In the genomic region with DNA sequence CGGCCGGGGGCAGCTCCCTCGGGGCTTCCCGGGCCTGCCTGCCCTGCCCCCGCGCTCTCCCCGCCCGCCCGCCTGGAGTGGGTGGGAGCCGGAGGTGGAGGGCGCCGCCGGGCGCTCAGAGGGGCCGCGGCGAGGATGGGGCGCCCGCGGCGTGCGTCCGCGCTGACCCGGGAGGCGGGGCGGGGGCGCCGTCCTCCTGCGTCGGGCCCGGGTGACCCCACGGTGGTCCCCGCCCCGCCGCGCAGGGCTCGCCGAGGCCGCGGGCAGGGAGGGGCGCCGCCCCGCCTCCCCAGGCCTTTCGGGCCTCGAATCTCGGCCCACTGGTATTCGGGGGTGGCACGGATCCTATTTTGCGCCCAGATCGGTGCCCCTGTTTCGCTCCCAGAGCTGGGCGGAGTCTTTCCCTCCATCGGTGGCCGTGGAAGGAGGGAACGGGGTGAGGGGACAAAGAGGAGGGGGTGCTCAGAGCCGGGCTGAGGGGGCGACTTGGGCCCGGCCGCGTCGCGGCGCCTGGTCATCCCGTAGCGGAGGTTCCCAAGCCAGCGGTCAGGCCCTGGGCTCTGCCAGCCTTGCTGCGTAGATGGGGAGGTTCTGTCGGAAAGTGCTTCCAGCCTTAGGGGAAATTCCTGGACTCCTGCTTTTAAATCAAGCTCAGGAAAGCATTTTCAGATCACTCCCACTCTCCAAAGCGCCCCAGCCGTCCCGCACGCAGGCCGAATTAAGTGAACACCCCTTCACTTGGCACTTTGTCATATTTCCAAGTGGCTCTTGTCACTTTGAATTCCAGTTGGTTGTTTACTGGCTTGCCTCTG, we compare ENCODE assay signal across 8 cellular contexts. TPM values are rescaled to one million over a fixed set of nuclear protein-coding genes. Genes with fewer than 3 reads are reported as not detected.
A peak's percentile ranks its signal among the peaks of the same experiment; 100 is the strongest.
DNase-seq lines count a peak whose midpoint lies in the region; ATAC-seq and TF ChIP-seq lines count a peak whose summit lies in the region.

No MANE protein-coding gene starts in this region.

- H3K9me3 ChIP-seq in WERI-Rb-1 (ENCODE audit: severe bottlenecking) (no peaks in the 10 kb centered on the region), fibroblast of lung (ENCODE audit: control insufficient read depth, insufficient read depth, low read depth, low read length) (no peaks in the 10 kb centered on the region)

- H3K79me2 ChIP-seq in fibroblast of lung (ENCODE audit: control insufficient read depth, insufficient read depth, low read length), result no peaks in the 10 kb centered on the region

- H3K27me3 ChIP-seq in WERI-Rb-1 (ENCODE audit: insufficient read depth, low read depth, severe bottlenecking) (no peaks in the 10 kb centered on the region), fibroblast of lung (ENCODE audit: control insufficient read depth, insufficient read depth, low read length) (no peaks in the 10 kb centered on the region)

- peak overlapping the region; percentile 74 for H3K9ac ChIP-seq in fibroblast of lung (ENCODE audit: insufficient read depth, low read length)

- H3K36me3 ChIP-seq in WERI-Rb-1 (no peaks in the 10 kb centered on the region), fibroblast of lung (ENCODE audit: control insufficient read depth, insufficient read depth, low read length) (no peaks in the 10 kb centered on the region)

- H3K4me1 Mint-ChIP-seq in type B pancreatic cell (ENCODE audit: unreplicated experiment), result peaks cover 44% of the 10 kb centered on the region

- peak overlapping the region; percentile 87 for H3K4me3 Mint-ChIP-seq in type B pancreatic cell

- H3K36me3 Mint-ChIP-seq in type B pancreatic cell, result no peaks in the 10 kb centered on the region

- H3K27ac Mint-ChIP-seq in type B pancreatic cell, result peak overlapping the region; percentile 95

- H3K9me3 Mint-ChIP-seq in type B pancreatic cell, result no peaks in the 10 kb centered on the region

- no peaks in the 10 kb centered on the region for H4K20me1 ChIP-seq in fibroblast of lung (ENCODE audit: control insufficient read depth, extremely low read depth, insufficient read depth, low read length)

- H3K27me3 Mint-ChIP-seq in type B pancreatic cell, result no peaks in the 10 kb centered on the region

- H2AFZ ChIP-seq in fibroblast of lung (ENCODE audit: low read length), result peak overlapping the region; percentile 79

- DNase-seq in ELR (ENCODE audit: low read depth) (peak; percentile 47), HK-2 (ENCODE audit: unreplicated experiment) (peak; percentile 48), WERI-Rb-1 (peak; percentile 55), fibroblast of lung (ENCODE audit: low read depth in 2 of 2) (peak; percentile 39 to 56), myocyte (ENCODE audit: low read depth) (peak; percentile 67), type B pancreatic cell (ENCODE audit: extremely low spot score, unreplicated experiment) (peak; percentile 70), SKM-1 treated with dmso at 0.1 percent for 144 hours (lab: John Stamatoyannopoulos, UW; ENCODE audit: unreplicated experiment) (no peak)

- H3K4me3 ChIP-seq in WERI-Rb-1 (ENCODE audit: low read depth, low read length) (peak overlapping the region; percentile 75), fibroblast of lung (replicated peaks in 1 of 4; ENCODE audit: control extremely low read depth in 1 of 4, insufficient read depth in 1 of 4, low read depth in 3 of 4, low read length in 4 of 4) (peak overlapping the region; percentile 54 to 74 (median 60))

- TF ChIP-seq CTCF in WERI-Rb-1 (IDR thresholded peaks at IDR 0.05; ENCODE audit: low read depth, low read length) (no peak), fibroblast of lung (conservative IDR thresholded peaks at IDR 0.05 in 1 of 2, IDR thresholded peaks at IDR 0.05 in 1 of 2; ENCODE audit: low read depth in 1 of 2, low read length in 2 of 2) (no peak), type B pancreatic cell (conservative IDR thresholded peaks at IDR 0.05) (no peak)

- ATAC-seq in GM21381 (IDR thresholded peaks at IDR 0.05; ENCODE audit: unreplicated experiment), result peak; percentile 52

- peak overlapping the region; percentile 84 for H3K4me2 ChIP-seq in fibroblast of lung (ENCODE audit: extremely low read depth, insufficient read depth, low read length)

- H3K4me1 ChIP-seq in fibroblast of lung (ENCODE audit: control insufficient read depth, extremely low read depth, insufficient read depth, low read length), result no peaks in the 10 kb centered on the region

- no peak overlapping the region; the same call in 1 of the 2 replicates for H3K27ac ChIP-seq in WERI-Rb-1
- peak overlapping the region; percentile 56 for H3K27ac ChIP-seq in fibroblast of lung (ENCODE audit: insufficient read depth, low read length)

RNA-seq across cellular contexts. Expression of gene PATJ, which starts 0.5 kb away (rescaled TPM):
- total RNA-seq in fibroblast of lung (9.2 and 12.4 TPM in 2 replicates), myocyte (1.7 and 3.1 TPM in 2 replicates), type B pancreatic cell (ENCODE audit: low replicate concordance) (39.4 and 83.1 TPM in 2 replicates)
- polyA plus RNA-seq in fibroblast of lung, result 2.5 and 2.9 TPM in 2 replicates
- polyA plus RNA-seq in fibroblast of lung (2012), result 2.3 and 2.5 TPM in 2 replicates
- 0.41 and 0.59 TPM in 2 replicates for polyA minus RNA-seq in fibroblast of lung (ENCODE audit: low replicate concordance)
- polyA plus RNA-seq in myocyte (2012), result 1.6 TPM

RNA-seq across cellular contexts. Expression of gene TM2D1, which starts 17.9 kb away (rescaled TPM):
- total RNA-seq in fibroblast of lung (55.7 and 58.6 TPM in 2 replicates), myocyte (77.5 and 94.2 TPM in 2 replicates), type B pancreatic cell (ENCODE audit: low replicate concordance) (36.7 and 37.1 TPM in 2 replicates)
- polyA plus RNA-seq in fibroblast of lung, result 46.2 and 82.0 TPM in 2 replicates
- 29.3 and 54.1 TPM in 2 replicates for polyA plus RNA-seq in fibroblast of lung (2012)
- 2.0 and 7.2 TPM in 2 replicates for polyA minus RNA-seq in fibroblast of lung (ENCODE audit: low replicate concordance)
- 67.9 TPM for polyA plus RNA-seq in myocyte (2012)
